Comparison of ENCODE assay signal across 8 cellular contexts in the genomic region with DNA sequence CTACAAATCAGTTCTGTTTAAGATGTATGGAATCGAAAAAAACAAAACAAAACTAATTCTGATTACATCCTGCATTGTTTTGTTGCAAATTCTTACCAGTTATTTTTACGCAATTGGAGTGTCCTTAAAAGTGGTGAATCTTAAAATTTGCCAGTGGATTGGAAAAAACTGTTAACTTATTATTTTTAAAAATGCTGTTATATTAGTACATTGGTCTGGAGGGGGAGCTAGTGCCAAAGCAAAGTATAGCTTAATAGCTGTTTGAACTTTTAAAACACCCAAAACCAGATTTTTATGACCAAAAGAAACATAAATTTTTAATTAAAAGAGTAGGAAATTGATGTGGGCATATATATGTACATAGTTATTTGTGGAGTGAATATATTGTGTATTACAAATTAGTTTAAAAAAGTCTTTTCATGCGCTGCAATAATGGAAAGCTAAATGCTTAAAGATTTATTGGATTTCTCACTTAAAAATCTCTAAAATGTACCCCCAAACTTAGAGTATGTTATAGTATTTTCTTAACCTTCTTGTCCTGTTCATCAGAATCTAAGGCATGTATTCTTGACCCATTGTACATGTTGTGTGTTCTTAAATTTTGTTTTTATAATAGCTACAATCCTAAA. TPM values are rescaled to one million over a fixed set of nuclear protein-coding genes. Genes with fewer than 3 reads are reported as not detected.
DNase-seq lines count a peak whose midpoint lies in the region; FAIRE-seq and TF ChIP-seq lines count a peak whose summit lies in the region.

No MANE protein-coding gene starts in this region.

- H2BK12ac ChIP-seq in neuronal stem cell (ENCODE audit: low read length): no peak overlapping the region

- H3K27ac ChIP-seq in neuronal stem cell (replicated peaks; ENCODE audit: low read length): no peak overlapping the region

- no peak overlapping the region for H3K18ac ChIP-seq in neuronal stem cell (ENCODE audit: low read length)

- no peak overlapping the region for H2BK5ac ChIP-seq in neuronal stem cell (ENCODE audit: low read length)

- no peak overlapping the region for H4K91ac ChIP-seq in neuronal stem cell (ENCODE audit: low read depth, low read length, poor library complexity)

- H2AFZ ChIP-seq in neuronal stem cell (ENCODE audit: low read length): no peak overlapping the region

- FAIRE-seq in bronchial epithelial cell (lab: Jason Lieb, UNC): no peak

- no CpG with 5 or more reads among the region's 3 CpGs for WGBS in neuronal stem cell (ENCODE audit: extremely low coverage in 2 of 2, insufficient read length in 2 of 2, insufficient replicate concordance in 1 of 2), 2 donors

- no peak overlapping the region for H3K4ac ChIP-seq in neuronal stem cell (ENCODE audit: low read length)

- no peaks in the 10 kb centered on the region for H3K27me3 ChIP-seq in bronchial epithelial cell (ENCODE audit: control insufficient read depth, insufficient read depth, low read length)
- no peaks in the 10 kb centered on the region for H3K27me3 ChIP-seq in mucosa of stomach (ENCODE audit: control insufficient read depth, insufficient read depth, low read length)
- no peaks in the 10 kb centered on the region for H3K27me3 ChIP-seq in neuronal stem cell (ENCODE audit: control insufficient read depth in 3 of 3, insufficient read depth in 3 of 3, low read depth in 1 of 3, low read length in 3 of 3)

- H3K36me3 ChIP-seq in bronchial epithelial cell (ENCODE audit: control insufficient read depth, insufficient read depth, low read length) (no peaks in the 10 kb centered on the region), mucosa of stomach (ENCODE audit: control insufficient read depth, insufficient read depth, low read length) (no peaks in the 10 kb centered on the region), neuronal stem cell (replicated peaks in 1 of 2; ENCODE audit: control insufficient read depth in 2 of 2, insufficient read depth in 2 of 2, low read length in 2 of 2) (no peaks in the 10 kb centered on the region)

- no peak overlapping the region for H3K23ac ChIP-seq in neuronal stem cell (ENCODE audit: low read depth, low read length, poor library complexity)

- peak; percentile 25 for TF ChIP-seq CTCF in bronchial epithelial cell (IDR thresholded peaks at IDR 0.05; ENCODE audit: insufficient read depth, low read length, severe bottlenecking)

- no peak overlapping the region for H2BK15ac ChIP-seq in neuronal stem cell (ENCODE audit: low read length)

- H3K4me3 ChIP-seq in bronchial epithelial cell (ENCODE audit: low read depth, low read length) (no peak overlapping the region), mucosa of stomach (ENCODE audit: low read length) (no peak overlapping the region), neuronal stem cell (ENCODE audit: low read length in 2 of 2) (no peak overlapping the region)

- no peaks in the 10 kb centered on the region for H3K9me3 ChIP-seq in mucosa of stomach (ENCODE audit: control insufficient read depth, low read length)
- no peaks in the 10 kb centered on the region for H3K9me3 ChIP-seq in neuronal stem cell (replicated peaks in 1 of 2; ENCODE audit: control insufficient read depth in 2 of 2, insufficient read depth in 1 of 2, low read depth in 1 of 2, low read length in 2 of 2)

- H3K9ac ChIP-seq in mucosa of stomach (ENCODE audit: low read length) (peak overlapping the region; percentile 79), neuronal stem cell (ENCODE audit: low read depth, low read length, poor library complexity) (no peak overlapping the region)

- H3K4me1 ChIP-seq in mucosa of stomach (ENCODE audit: control insufficient read depth, insufficient read depth, low read length) (peaks cover 6% of the 10 kb centered on the region), neuronal stem cell (ENCODE audit: control insufficient read depth in 2 of 2, insufficient read depth in 1 of 2, low read depth in 1 of 2, low read length in 2 of 2) (peaks cover 0 to 9% of the 10 kb centered on the region in 2 donors)

- DNase-seq in AG08396 (ENCODE audit: low spot score) (peak; percentile 15), EL (peak; percentile 50), NCI-H2227 (lab: John Stamatoyannopoulos, UW; ENCODE audit: unreplicated experiment) (peak; percentile 23), bronchial epithelial cell (ENCODE audit: low read depth) (peak; percentile 37), neuronal stem cell (ENCODE audit: low spot score) (no peak), cortex of kidney (lab: John Stamatoyannopoulos, UW) (no peak)
- DNase-seq in activated CD4-positive, CD25-positive, alpha-beta regulatory T cell treated with anti-CD3 and anti-CD28 coated beads, Interleukin-2, amount 50 U/mL, for 72 hours: no peak

- H2AK5ac ChIP-seq in neuronal stem cell (ENCODE audit: low read depth, low read length): no peak overlapping the region

- no peaks in the 10 kb centered on the region for H3K79me1 ChIP-seq in neuronal stem cell (ENCODE audit: low read depth, low read length)

- no peak overlapping the region for H2BK120ac ChIP-seq in neuronal stem cell (ENCODE audit: low read depth, low read length)

- H3K4me2 ChIP-seq in neuronal stem cell (ENCODE audit: insufficient read depth, low read length, poor library complexity, severe bottlenecking): no peak overlapping the region

- H4K8ac ChIP-seq in neuronal stem cell (ENCODE audit: low read depth, low read length): no peak overlapping the region

- no peak overlapping the region for H3K14ac ChIP-seq in neuronal stem cell (ENCODE audit: low read length)

RNA-seq across cellular contexts. Expression of a gene that starts 2.5 kb away (rescaled TPM):
- total RNA-seq in bronchial epithelial cell: 16.3 and 27.5 TPM in 2 replicates
- polyA plus RNA-seq in neuronal stem cell (2013, experiment 1 of 2): 52.4 TPM
- 53.4 TPM for polyA plus RNA-seq in neuronal stem cell (2013, experiment 2 of 2)

Comparison
In these comparisons a context has a peak if more than half of its experiments do, and no peak if none do; other contexts are left out.
1. DNase-seq: peak in AG08396 (single experiment), EL (single experiment), NCI-H2227 (single experiment) and bronchial epithelial cell (single experiment); none in neuronal stem cell (single experiment), activated CD4-positive, CD25-positive, alpha-beta regulatory T cell treated with anti-CD3 and anti-CD28 coated beads, Interleukin-2, amount 50 U/mL, for 72 hours (single experiment) and cortex of kidney (single experiment).